In genomic region chr13:78972561-78972960, GRCh38 we compare ENCODE assay signal across 27 cellular contexts.
"Had no signal": no experiment of that assay in that cellular context is flagged by ENCODE, and none has a peak within 500 bp of the region (broad histone marks: within the 10 kb centered on the region; RNA-seq: fewer than 3 reads in every experiment).

No MANE protein-coding gene starts in this region.

- DNase-seq: activated B cell treated with CpG ODN at 0.5 μM for 24 hours; activated CD4-positive, alpha-beta memory T cell treated with anti-CD3 and anti-CD28 coated beads, Interleukin-2, amount 10 ng/mL, durations not matched to agents 7 days and 5 days; activated CD4-positive, alpha-beta T cell treated with anti-CD3 and anti-CD28 coated beads for 36 hours; activated CD4-positive, alpha-beta T cell treated with anti-CD3 and anti-CD28 coated beads, Interleukin-2, amount 10 ng/mL, durations not matched to agents 7 days and 5 days; activated CD4-positive, alpha-beta T cell treated with anti-CD3 and anti-CD28 coated beads, Interleukin-2, amount 50 U/mL, for 4 hours; activated CD8-positive, alpha-beta memory T cell treated with anti-CD3 and anti-CD28 coated beads, Interleukin-2, amount 50 U/mL, for 48 hours; activated gamma-delta T cell; activated naive CD4-positive, alpha-beta T cell; activated naive CD4-positive, alpha-beta T cell treated with anti-CD3 and anti-CD28 coated beads, Interleukin-2, amount 10 ng/mL, durations not matched to agents 7 days and 5 days; activated naive CD8-positive, alpha-beta T cell treated with anti-CD3 and anti-CD28 coated beads, Interleukin-2, amount 10 ng/mL, durations not matched to agents 7 days and 5 days; activated T-cell treated with anti-CD3 and anti-CD28 coated beads for 4 hours; activated T-cell treated with anti-CD3 and anti-CD28 coated beads, Interleukin-2, amount 50 U/mL, for 24 hours; activated T-cell treated with anti-CD3 and anti-CD28 coated beads, Interleukin-2, amount 50 U/mL, for 72 hours; brain microvascular endothelial cell; dorsolateral prefrontal cortex; effector memory CD4-positive, alpha-beta T cell; endodermal cell; foreskin fibroblast; head of caudate nucleus; T-helper 17 cell; T1000; WERI-Rb-1 had no signal

- H3K4me3 ChIP-seq: coronary artery, dorsolateral prefrontal cortex had no signal

- H3K27me3 ChIP-seq: brain microvascular endothelial cell had no signal

- H3K27ac ChIP-seq: brain microvascular endothelial cell, coronary artery, dorsolateral prefrontal cortex, WERI-Rb-1 had no signal

- H3K4me3 Mint-ChIP-seq: activated B cell treated with CpG ODN at 0.5 μM for 24 hours; activated CD4-positive, alpha-beta memory T cell treated with anti-CD3 and anti-CD28 coated beads, Interleukin-2, amount 10 ng/mL, durations not matched to agents 7 days and 5 days; activated CD4-positive, alpha-beta T cell treated with anti-CD3 and anti-CD28 coated beads for 36 hours; activated CD4-positive, alpha-beta T cell treated with anti-CD3 and anti-CD28 coated beads, Interleukin-2, amount 10 ng/mL, durations not matched to agents 7 days and 5 days; activated naive CD4-positive, alpha-beta T cell treated with anti-CD3 and anti-CD28 coated beads, Interleukin-2, amount 10 ng/mL, durations not matched to agents 7 days and 5 days; activated naive CD8-positive, alpha-beta T cell treated with anti-CD3 and anti-CD28 coated beads, Interleukin-2, amount 10 ng/mL, durations not matched to agents 7 days and 5 days; activated T-cell treated with anti-CD3 and anti-CD28 coated beads, Interleukin-2, amount 50 U/mL, for 24 hours; activated T-cell treated with anti-CD3 and anti-CD28 coated beads, Interleukin-2, amount 50 U/mL, for 72 hours; central memory CD8-positive, alpha-beta T cell; dendritic cell treated with granulocyte-macrophage colony-stimulating factor and Interleukin-4, amounts not matched to agents 40 ng/mL and 50 ng/mL, for 4 days; endodermal cell; T-helper 17 cell; T-helper 2 cell treated with Interferon-gamma antibody and Interleukin-4, amounts not matched to agents 5 μg/mL and 100 μg/mL, for 36 hours had no signal

- H3K9me3 Mint-ChIP-seq: activated CD4-positive, alpha-beta memory T cell treated with anti-CD3 and anti-CD28 coated beads, Interleukin-2, amount 10 ng/mL, durations not matched to agents 7 days and 5 days; activated CD4-positive, alpha-beta T cell treated with anti-CD3 and anti-CD28 coated beads, Interleukin-2, amount 10 ng/mL, durations not matched to agents 7 days and 5 days; activated naive CD4-positive, alpha-beta T cell treated with anti-CD3 and anti-CD28 coated beads, Interleukin-2, amount 10 ng/mL, durations not matched to agents 7 days and 5 days; activated naive CD4-positive, alpha-beta T cell treated with anti-CD3 and anti-CD28 coated beads, Interleukin-2, amount 50 U/mL, for 72 hours; activated naive CD8-positive, alpha-beta T cell treated with anti-CD3 and anti-CD28 coated beads, Interleukin-2, amount 10 ng/mL, durations not matched to agents 7 days and 5 days; activated T-cell treated with anti-CD3 and anti-CD28 coated beads, Interleukin-2, amount 50 U/mL, for 24 hours; central memory CD8-positive, alpha-beta T cell; dendritic cell treated with granulocyte-macrophage colony-stimulating factor and Interleukin-4, amounts not matched to agents 40 ng/mL and 50 ng/mL, for 4 days; endodermal cell; T-helper 2 cell treated with Interferon-gamma antibody and Interleukin-4, amounts not matched to agents 5 μg/mL and 100 μg/mL, for 36 hours had no signal

- H3K36me3 Mint-ChIP-seq: activated naive CD4-positive, alpha-beta T cell treated with anti-CD3 and anti-CD28 coated beads, Interleukin-2, amount 10 ng/mL, durations not matched to agents 7 days and 5 days; activated naive CD4-positive, alpha-beta T cell treated with anti-CD3 and anti-CD28 coated beads, Interleukin-2, amount 50 U/mL, for 72 hours; activated naive CD8-positive, alpha-beta T cell treated with anti-CD3 and anti-CD28 coated beads, Interleukin-2, amount 10 ng/mL, durations not matched to agents 7 days and 5 days had no signal

- H3K4me1 Mint-ChIP-seq: activated B cell treated with CpG ODN at 0.5 μM for 24 hours; activated CD4-positive, alpha-beta memory T cell treated with anti-CD3 and anti-CD28 coated beads, Interleukin-2, amount 10 ng/mL, durations not matched to agents 7 days and 5 days; activated CD4-positive, alpha-beta T cell treated with anti-CD3 and anti-CD28 coated beads for 36 hours; activated CD4-positive, alpha-beta T cell treated with anti-CD3 and anti-CD28 coated beads, Interleukin-2, amount 10 ng/mL, durations not matched to agents 7 days and 5 days; activated naive CD4-positive, alpha-beta T cell treated with anti-CD3 and anti-CD28 coated beads, Interleukin-2, amount 10 ng/mL, durations not matched to agents 7 days and 5 days; activated naive CD8-positive, alpha-beta T cell treated with anti-CD3 and anti-CD28 coated beads, Interleukin-2, amount 10 ng/mL, durations not matched to agents 7 days and 5 days; central memory CD8-positive, alpha-beta T cell; endodermal cell had no signal

- H3K27ac Mint-ChIP-seq: activated B cell treated with CpG ODN at 0.5 μM for 24 hours; activated CD4-positive, alpha-beta memory T cell treated with anti-CD3 and anti-CD28 coated beads, Interleukin-2, amount 10 ng/mL, durations not matched to agents 7 days and 5 days; activated CD4-positive, alpha-beta T cell treated with anti-CD3 and anti-CD28 coated beads for 36 hours; activated CD4-positive, alpha-beta T cell treated with anti-CD3 and anti-CD28 coated beads, Interleukin-2, amount 10 ng/mL, durations not matched to agents 7 days and 5 days; activated naive CD4-positive, alpha-beta T cell treated with anti-CD3 and anti-CD28 coated beads, Interleukin-2, amount 10 ng/mL, durations not matched to agents 7 days and 5 days; activated naive CD4-positive, alpha-beta T cell treated with anti-CD3 and anti-CD28 coated beads, Interleukin-2, amount 50 U/mL, for 72 hours; activated naive CD8-positive, alpha-beta T cell treated with anti-CD3 and anti-CD28 coated beads, Interleukin-2, amount 10 ng/mL, durations not matched to agents 7 days and 5 days; activated T-cell treated with anti-CD3 and anti-CD28 coated beads, Interleukin-2, amount 50 U/mL, for 24 hours; activated T-cell treated with anti-CD3 and anti-CD28 coated beads, Interleukin-2, amount 50 U/mL, for 72 hours; dendritic cell treated with granulocyte-macrophage colony-stimulating factor and Interleukin-4, amounts not matched to agents 40 ng/mL and 50 ng/mL, for 4 days; endodermal cell; T-helper 17 cell; T-helper 2 cell treated with Interferon-gamma antibody and Interleukin-4, amounts not matched to agents 5 μg/mL and 100 μg/mL, for 36 hours had no signal

- H3K36me3 ChIP-seq: brain microvascular endothelial cell, WERI-Rb-1 had no signal
